In genomic region chr12:31682136-31682962, GRCh38 we compare ENCODE assay signal across 8 cellular contexts. TPM values are rescaled to one million over a fixed set of nuclear protein-coding genes. Genes with fewer than 3 reads are reported as not detected.
A peak's percentile ranks its signal among the peaks of the same experiment; 100 is the strongest.
DNase-seq lines count a peak whose midpoint lies in the region; ATAC-seq and TF ChIP-seq lines count a peak whose summit lies in the region.

No MANE protein-coding gene starts in this region.

- CTCF ChIA-PET in IMR-90 (lab: Yijun Ruan, JAX) = interaction anchor here (0.5 to 1.4 kb wide), 3 partner anchors 9 to 284 kb away, joined by 3 to 5 read pairs (median 3); no protein-coding TSS in a partner anchor
- CTCF ChIA-PET in activated CD8-positive, alpha-beta memory T cell treated with anti-CD3 and anti-CD28 coated beads, Interleukin-2, amount 10 ng/mL, durations not matched to agents 7 days and 5 days (lab: Charles Lee) = interaction anchor here (0.6 to 2.7 kb wide), 24 partner anchors 10 to 630 kb away, joined by 3 to 13 read pairs (median 4); partner anchors contain the start of gene RESF1

- TF ChIP-seq CTCF in IMR-90 (conservative IDR thresholded peaks at IDR 0.05; ENCODE audit: low read depth, low read length) (peak; percentile 84), epithelial cell of proximal tubule (conservative IDR thresholded peaks at IDR 0.05; ENCODE audit: low read depth, low read length) (peak; percentile 78), nephron progenitor cell (IDR thresholded peaks at IDR 0.05) (peak; percentile 62), thoracic aorta (IDR thresholded peaks at IDR 0.05) (peak; percentile 55)

- no peak overlapping the region for H4K91ac ChIP-seq in IMR-90 (ENCODE audit: insufficient read depth, low read depth, low read length)

- no peak overlapping the region for H3K4me2 ChIP-seq in IMR-90 (ENCODE audit: low read depth, low read length)

- ATAC-seq in GM21529 (IDR thresholded peaks at IDR 0.05; ENCODE audit: unreplicated experiment) = peak; percentile 94
- ATAC-seq in IMR-90 (ENCODE audit: low read depth) = peak; percentile 81
- peak; percentile 91 for ATAC-seq in activated CD8-positive, alpha-beta memory T cell treated with anti-CD3 and anti-CD28 coated beads, Interleukin-2, amount 10 ng/mL, durations not matched to agents 7 days and 5 days
- ATAC-seq in thoracic aorta (ENCODE audit: insufficient number of reproducible peaks, low FRiP score, low read depth) = no peak

- DNase-seq in DMS 273 treated with DMSO at 0.1 percent for 48 hours (lab: John Stamatoyannopoulos, UW) = peak; percentile 5
- peak; percentile 82 for DNase-seq in IMR-90
- peak; percentile 99 for DNase-seq in NT2/D1 (ENCODE audit: low read depth, low spot score)
- DNase-seq in activated CD8-positive, alpha-beta memory T cell treated with anti-CD3 and anti-CD28 coated beads, Interleukin-2, amount 10 ng/mL, durations not matched to agents 7 days and 5 days = peak; percentile 80
- peak; percentile 55 for DNase-seq in epithelial cell of proximal tubule (ENCODE audit: low read depth)
- peak; percentile 49 for DNase-seq in nephron progenitor cell
- DNase-seq in thoracic aorta (ENCODE audit: low spot score) = no peak

- in situ Hi-C loops in IMR-90 (cut with MboI; ENCODE audit: low sequenced_read_pairs) = loop anchor here (10.0 to 25.0 kb wide), 2 partner anchors 280 to 622 kb away; partner anchors contain the start of gene RESF1

- H3K9ac ChIP-seq in IMR-90 (ENCODE audit: low read depth, low read length) = no peak overlapping the region
- no peak overlapping the region for H3K9ac ChIP-seq in NT2/D1 (ENCODE audit: insufficient read length, low read depth)

- POLR2A ChIA-PET in IMR-90 (lab: Charles Lee; ENCODE audit: unreplicated experiment) = interaction anchor here (0.6 kb wide), 1 partner anchor 28 kb away, joined by 3 read pairs; no protein-coding TSS in a partner anchor

- H4K8ac ChIP-seq in IMR-90 (ENCODE audit: low read depth in 2 of 2, low read length in 2 of 2) = no peak overlapping the region

- no peak for TF ChIP-seq POLR2A in IMR-90 (IDR thresholded peaks at IDR 0.05; ENCODE audit: low read depth, low read length)

- H2BK20ac ChIP-seq in IMR-90 (ENCODE audit: low read depth, low read length) = no peak overlapping the region

- H3K36me3 ChIP-seq in IMR-90 (ENCODE audit: control insufficient read depth, insufficient read depth, low read length) (no peaks in the 10 kb centered on the region), NT2/D1 (ENCODE audit: insufficient read depth, insufficient read length, low read length) (no peaks in the 10 kb centered on the region), thoracic aorta (peaks cover 14% of the 10 kb centered on the region)

- no peaks in the 10 kb centered on the region for H3K9me1 ChIP-seq in IMR-90 (ENCODE audit: insufficient read depth, low read length)

- no peak overlapping the region for H2BK15ac ChIP-seq in IMR-90 (ENCODE audit: low read depth, low read length)

- no peaks in the 10 kb centered on the region for H3K27me3 Mint-ChIP-seq in activated CD8-positive, alpha-beta memory T cell treated with anti-CD3 and anti-CD28 coated beads, Interleukin-2, amount 10 ng/mL, durations not matched to agents 7 days and 5 days
- peaks cover 3% of the 10 kb centered on the region for H3K27me3 Mint-ChIP-seq in nephron progenitor cell (ENCODE audit: low read depth, poor library complexity)

- no peak overlapping the region for H3K14ac ChIP-seq in IMR-90 (replicated peaks; ENCODE audit: low read depth, low read length)

- no peak overlapping the region for H3K56ac ChIP-seq in IMR-90 (ENCODE audit: extremely low read depth, insufficient read depth, low read length)

- intact Hi-C loops in IMR-90 (cut with micrococcal nuclease) = loop anchor here (1.0 to 10.0 kb wide), 5 partner anchors 282 to 630 kb away; partner anchors contain the start of gene BICD1

- no peak overlapping the region for H3K27ac ChIP-seq in IMR-90 (ENCODE audit: insufficient read depth, low read length)
- H3K27ac ChIP-seq in thoracic aorta = no peak overlapping the region

- BruUV-seq in IMR-90 (replicated peaks; lab: Mats Ljungman, UMichigan) = no TSS peak

- H2BK120ac ChIP-seq in IMR-90 (ENCODE audit: low read depth, low read length) = no peak overlapping the region

- no peak overlapping the region for H2BK5ac ChIP-seq in IMR-90 (ENCODE audit: low read depth, low read length, poor library complexity, severe bottlenecking)

- peaks cover 28% of the 10 kb centered on the region for H3K36me3 Mint-ChIP-seq in activated CD8-positive, alpha-beta memory T cell treated with anti-CD3 and anti-CD28 coated beads, Interleukin-2, amount 10 ng/mL, durations not matched to agents 7 days and 5 days
- peaks cover 66% of the 10 kb centered on the region for H3K36me3 Mint-ChIP-seq in nephron progenitor cell (ENCODE audit: low read depth)

- no peak overlapping the region for H3K18ac ChIP-seq in IMR-90 (ENCODE audit: low read depth, low read length)

- no peaks in the 10 kb centered on the region for H3K9me3 Mint-ChIP-seq in activated CD8-positive, alpha-beta memory T cell treated with anti-CD3 and anti-CD28 coated beads, Interleukin-2, amount 10 ng/mL, durations not matched to agents 7 days and 5 days (ENCODE audit: low read depth)
- peaks cover 69% of the 10 kb centered on the region for H3K9me3 Mint-ChIP-seq in nephron progenitor cell

- H3K4me3 ChIP-seq in IMR-90 (ENCODE audit: insufficient read depth, low read depth, low read length) = no peak overlapping the region
- no peak overlapping the region for H3K4me3 ChIP-seq in NT2/D1 (ENCODE audit: insufficient read length, low read depth)
- H3K4me3 ChIP-seq in epithelial cell of proximal tubule (ENCODE audit: low read depth, low read length) = no peak overlapping the region
- no peak overlapping the region for H3K4me3 ChIP-seq in thoracic aorta

- no peak overlapping the region for H2AK9ac ChIP-seq in IMR-90 (replicated peaks; ENCODE audit: low read depth, low read length, poor library complexity)

- 38% methylated on average over 4 of the region's 10 CpGs; no CpG with 5 or more reads in 1 of the 2 experiments for WGBS in IMR-90 (ENCODE audit: extremely low coverage in 2 of 2, insufficient read length in 1 of 2), 2 experiments

- H3K23ac ChIP-seq in IMR-90 (ENCODE audit: low read depth, low read length) = no peak overlapping the region

- dilution Hi-C loops in IMR-90 (cut with HindIII; ENCODE audit: low sequenced_read_pairs, unreplicated experiment) = no loop called here

- H3K79me1 ChIP-seq in IMR-90 (ENCODE audit: low read depth in 1 of 2, low read length in 2 of 2) = no peaks in the 10 kb centered on the region

- peak; percentile 96 for TF ChIP-seq RAD21 in IMR-90 (IDR thresholded peaks at IDR 0.05; ENCODE audit: low read length)

- no peaks in the 10 kb centered on the region for H4K20me1 ChIP-seq in IMR-90 (ENCODE audit: insufficient read depth, low read length)

- H2AFZ ChIP-seq in IMR-90 (replicated peaks; ENCODE audit: low read length, poor library complexity) = no peak overlapping the region

- H2AK5ac ChIP-seq in IMR-90 (ENCODE audit: low read depth, low read length) = no peak overlapping the region

- H3K4me1 ChIP-seq in IMR-90 (ENCODE audit: control insufficient read depth, insufficient read depth, low read length) = no peaks in the 10 kb centered on the region
- no peaks in the 10 kb centered on the region for H3K4me1 ChIP-seq in NT2/D1 (ENCODE audit: insufficient read depth, insufficient read length)
- H3K4me1 ChIP-seq in thoracic aorta (ENCODE audit: control insufficient read depth in 1 of 2, low read depth in 2 of 2) = no peaks in the 10 kb centered on the region

- no peak overlapping the region for H3K4me3 Mint-ChIP-seq in activated CD8-positive, alpha-beta memory T cell treated with anti-CD3 and anti-CD28 coated beads, Interleukin-2, amount 10 ng/mL, durations not matched to agents 7 days and 5 days
- H3K4me3 Mint-ChIP-seq in nephron progenitor cell = no peak overlapping the region

- no peak overlapping the region for H4K5ac ChIP-seq in IMR-90 (ENCODE audit: low read depth, low read length)

- H3K4me1 Mint-ChIP-seq in activated CD8-positive, alpha-beta memory T cell treated with anti-CD3 and anti-CD28 coated beads, Interleukin-2, amount 10 ng/mL, durations not matched to agents 7 days and 5 days = peaks cover 12% of the 10 kb centered on the region
- H3K4me1 Mint-ChIP-seq in nephron progenitor cell = no peaks in the 10 kb centered on the region

- H3K9me3 ChIP-seq in IMR-90 (ENCODE audit: control insufficient read depth, insufficient read depth, low read length) (peaks cover 5% of the 10 kb centered on the region; the same call in 1 of the 2 replicates), NT2/D1 (ENCODE audit: insufficient read depth, low read length) (peaks cover 28% of the 10 kb centered on the region), thoracic aorta (peaks cover 14% of the 10 kb centered on the region)

- H3K4ac ChIP-seq in IMR-90 (ENCODE audit: low read depth, low read length) = no peak overlapping the region

- H3K27ac Mint-ChIP-seq in activated CD8-positive, alpha-beta memory T cell treated with anti-CD3 and anti-CD28 coated beads, Interleukin-2, amount 10 ng/mL, durations not matched to agents 7 days and 5 days = peak overlapping the region; percentile 65
- no peak overlapping the region for H3K27ac Mint-ChIP-seq in nephron progenitor cell

- H3K27me3 ChIP-seq in IMR-90 (ENCODE audit: control insufficient read depth, insufficient read depth, low read length) (no peaks in the 10 kb centered on the region), NT2/D1 (ENCODE audit: insufficient read depth, insufficient read length) (no peaks in the 10 kb centered on the region), thoracic aorta (replicated peaks; ENCODE audit: insufficient read depth) (no peaks in the 10 kb centered on the region)

TF ChIP-seq in IMR-90, 13 proteins besides CTCF, POLR2A, EP300 and RAD21:
- TF ChIP-seq MAZ (IDR thresholded peaks at IDR 0.05; ENCODE audit: borderline replicate concordance, low read depth, low read length) = no peak
- TF ChIP-seq SMC3 (IDR thresholded peaks at IDR 0.05; ENCODE audit: low read depth, low read length) = peak; percentile 95

RNA-seq across cellular contexts. Expression of gene ETFBKMT, which starts 22.9 kb away (rescaled TPM):
- 2.5 and 3.3 TPM in 2 replicates for total RNA-seq in IMR-90 (2012; rRNA removed)
- polyA plus RNA-seq in IMR-90 (2012; rRNA removed) = 0.99 and 1.2 TPM in 2 replicates
- 0.44 and 1.1 TPM in 2 replicates for polyA plus RNA-seq in IMR-90 (2012; cell fraction: cytosol; rRNA removed)
- polyA plus RNA-seq in IMR-90 (2012; cell fraction: nucleus; rRNA removed; ENCODE audit: low replicate concordance) = 0.26 and 0.78 TPM in 2 replicates
- total RNA-seq in activated CD8-positive, alpha-beta memory T cell treated with anti-CD3 and anti-CD28 coated beads, Interleukin-2, amount 10 ng/mL, durations not matched to agents 7 days and 5 days = 1 to 10 TPM; 1.2 to 2.1 TPM
- 0.29 and 0.63 TPM in 2 replicates for total RNA-seq in epithelial cell of proximal tubule
- 1 to 10 TPM; 1.4 to 2.5 TPM for total RNA-seq in thoracic aorta

RNA-seq across cellular contexts. Expression of gene AMN1, which starts 46.5 kb away (rescaled TPM):
- total RNA-seq in IMR-90 (2012; rRNA removed) (3.4 and 6.1 TPM in 2 replicates), epithelial cell of proximal tubule (9.8 and 13.1 TPM in 2 replicates), thoracic aorta (10 to 100 TPM; 12.8 to 27.2 TPM)
- polyA plus RNA-seq in IMR-90 (2012; rRNA removed) = 4.0 and 5.2 TPM in 2 replicates
- 0.99 and 2.3 TPM in 2 replicates for polyA plus RNA-seq in IMR-90 (2012; cell fraction: cytosol; rRNA removed)
- 0.72 and 4.3 TPM in 2 replicates for polyA plus RNA-seq in IMR-90 (2012; cell fraction: nucleus; rRNA removed; ENCODE audit: low replicate concordance)
- total RNA-seq in activated CD8-positive, alpha-beta memory T cell treated with anti-CD3 and anti-CD28 coated beads, Interleukin-2, amount 10 ng/mL, durations not matched to agents 7 days and 5 days = 1 to 10 TPM; 3.1 to 3.9 TPM
